Comparison of ENCODE assay signal across 14 cellular contexts in genomic region chr12:112304411-112304810, GRCh38.
DNase-seq lines count a peak whose midpoint lies in the region; ATAC-seq and TF ChIP-seq lines count a peak whose summit lies in the region.
"Had no signal": no experiment of that assay in that cellular context is flagged by ENCODE, and none has a peak within 500 bp of the region (broad histone marks: within the 10 kb centered on the region; RNA-seq: fewer than 3 reads in every experiment).

No MANE protein-coding gene starts in this region.

- WGBS in SK-N-SH (ENCODE audit: low lambda C conversion rate): 91% methylated on average over 3 of the region's 3 CpGs
- 90% methylated on average over 3 of the region's 3 CpGs for WGBS in smooth muscle cell (ENCODE audit: low lambda C conversion rate)

- H3K4me1 ChIP-seq in SK-N-SH (ENCODE audit: control insufficient read depth in 1 of 2, insufficient read depth in 2 of 2, low read depth in 1 of 2, low read length in 1 of 2): peaks cover 6 to 14% of the 10 kb centered on the region in 2 experiments; a peak in 2 of 4 replicates
- H3K4me1 ChIP-seq in smooth muscle cell (ENCODE audit: low read depth): no peaks in the 10 kb centered on the region

- no peaks in the 10 kb centered on the region for H3K9me3 Mint-ChIP-seq in stimulated activated effector memory CD8-positive, alpha-beta T cell treated with anti-CD3 and anti-CD28 coated beads, Interleukin-12 subunit alpha, Interleukin-12 subunit beta, amount 100 ng/mL, for 72 hours
- H3K9me3 Mint-ChIP-seq: CD14-positive monocyte, H9 had no signal

- no peak overlapping the region for H3K27ac Mint-ChIP-seq in stimulated activated effector memory CD8-positive, alpha-beta T cell treated with anti-CD3 and anti-CD28 coated beads, Interleukin-12 subunit alpha, Interleukin-12 subunit beta, amount 100 ng/mL, for 72 hours

- H3K4me2 ChIP-seq in SK-N-SH (no peak overlapping the region), smooth muscle cell (no peak overlapping the region)

- H3K79me2 ChIP-seq in SK-N-SH (ENCODE audit: insufficient read depth): no peaks in the 10 kb centered on the region
- H3K79me2 ChIP-seq in smooth muscle cell (ENCODE audit: low read depth): no peaks in the 10 kb centered on the region

- H3K4me3 Mint-ChIP-seq in stimulated activated effector memory CD8-positive, alpha-beta T cell treated with anti-CD3 and anti-CD28 coated beads, Interleukin-12 subunit alpha, Interleukin-12 subunit beta, amount 100 ng/mL, for 72 hours: no peak overlapping the region
- H3K4me3 Mint-ChIP-seq: H9 had no signal

- no peak overlapping the region for H3K4me3 ChIP-seq in SK-N-SH (ENCODE audit: low read depth in 2 of 2, low read length in 1 of 2)
- no peak overlapping the region for H3K4me3 ChIP-seq in smooth muscle cell

- H3K27ac ChIP-seq in SK-N-SH (ENCODE audit: low read depth in 2 of 2, low read length in 1 of 2): peak overlapping the region in 1 of 2 experiments; percentile 35; a peak in 1 of 4 replicates
- H3K27ac ChIP-seq in smooth muscle cell (ENCODE audit: low read depth): peak overlapping the region; percentile 90
- H3K27ac ChIP-seq in substantia nigra (ENCODE audit: low read depth, low read length, poor library complexity, severe bottlenecking): no peak overlapping the region

- H3K9me3 ChIP-seq in SK-N-SH (no peaks in the 10 kb centered on the region), smooth muscle cell (replicated peaks; ENCODE audit: low read depth) (no peaks in the 10 kb centered on the region)

- POLR2A ChIA-PET in SK-N-SH (lab: Yijun Ruan, JAX): no interaction called here

- no peaks in the 10 kb centered on the region for H4K20me1 ChIP-seq in SK-N-SH (ENCODE audit: insufficient read depth)
- no peaks in the 10 kb centered on the region for H4K20me1 ChIP-seq in smooth muscle cell (ENCODE audit: low read depth)

- peaks cover 18% of the 10 kb centered on the region for H3F3A ChIP-seq in SK-N-SH (replicated peaks; ENCODE audit: insufficient read depth)
- H3F3A ChIP-seq in smooth muscle cell (ENCODE audit: low read depth): no peaks in the 10 kb centered on the region

- H3K36me3 ChIP-seq in SK-N-SH (replicated peaks in 1 of 2; ENCODE audit: control insufficient read depth in 1 of 2, insufficient read depth in 2 of 2, low read length in 1 of 2): peaks cover 16 to 20% of the 10 kb centered on the region in 2 experiments
- H3K36me3 ChIP-seq in smooth muscle cell (ENCODE audit: low read depth): peaks cover 7% of the 10 kb centered on the region

- H3K36me3 Mint-ChIP-seq in stimulated activated effector memory CD8-positive, alpha-beta T cell treated with anti-CD3 and anti-CD28 coated beads, Interleukin-12 subunit alpha, Interleukin-12 subunit beta, amount 100 ng/mL, for 72 hours: peaks cover 56% of the 10 kb centered on the region

- no peak for DNase-seq in SK-N-SH
- peak; percentile 66 for DNase-seq in NCI-H82 (lab: John Stamatoyannopoulos, UW)
- peak; percentile 32 for DNase-seq in left kidney (ENCODE audit: low read depth, low spot score)
- DNase-seq in smooth muscle cell (lab: John Stamatoyannopoulos, UW; ENCODE audit: unreplicated experiment): no peak
- no peak for DNase-seq in substantia nigra (lab: John Stamatoyannopoulos, UW)
- DNase-seq in stimulated activated effector memory CD8-positive, alpha-beta T cell treated with anti-CD3 and anti-CD28 coated beads, Interleukin-12 subunit alpha, Interleukin-12 subunit beta, amount 100 ng/mL, for 72 hours (ENCODE audit: low spot score in 2 of 2): no peak
- DNase-seq: H9, NCI-H1105 treated with DMSO at 0.1 percent for 48 hours, NCI-H187 treated with DMSO at 0.1 percent for 48 hours, NCI-H510A, SIG-M5 had no signal

- CTCF ChIA-PET in SK-N-SH (lab: Yijun Ruan, JAX): interaction anchor here (0.7 kb wide), 1 partner anchor 83 kb away, joined by 5 read pairs; no protein-coding TSS in a partner anchor

- no peak overlapping the region for H2AFZ ChIP-seq in SK-N-SH (ENCODE audit: low read depth)
- H2AFZ ChIP-seq in smooth muscle cell (ENCODE audit: low read depth): no peak overlapping the region

- no peak for TF ChIP-seq EP300 in SK-N-SH (IDR thresholded peaks at IDR 0.05; ENCODE audit: borderline replicate concordance in 1 of 2, low read depth in 1 of 2, low read length in 1 of 2)

- no peaks in the 10 kb centered on the region for H3K9me2 ChIP-seq in SK-N-SH

- H3K4me1 Mint-ChIP-seq in stimulated activated effector memory CD8-positive, alpha-beta T cell treated with anti-CD3 and anti-CD28 coated beads, Interleukin-12 subunit alpha, Interleukin-12 subunit beta, amount 100 ng/mL, for 72 hours: peaks cover 12% of the 10 kb centered on the region
- H3K4me1 Mint-ChIP-seq: CD14-positive monocyte had no signal

- TF ChIP-seq CTCF in SK-N-SH (IDR thresholded peaks at IDR 0.05): no peak
- TF ChIP-seq CTCF in smooth muscle cell (IDR thresholded peaks at IDR 0.05; ENCODE audit: borderline replicate concordance, insufficient read depth, poor library complexity, severe bottlenecking): no peak

- no peak for TF ChIP-seq RAD21 in SK-N-SH (IDR thresholded peaks at IDR 0.05; ENCODE audit: low read length)

- peak; percentile 23; the same call in 2 of the 3 replicates for ATAC-seq in SK-N-SH treated with all-trans-retinoic acid at 6 μM for 48 hours
- ATAC-seq in HG02763 (IDR thresholded peaks at IDR 0.05; ENCODE audit: unreplicated experiment): no peak
- ATAC-seq in stimulated activated effector memory CD8-positive, alpha-beta T cell treated with anti-CD3 and anti-CD28 coated beads, Interleukin-12 subunit alpha, Interleukin-12 subunit beta, amount 100 ng/mL, for 72 hours: no peak

- H3K27me3 ChIP-seq in SK-N-SH (ENCODE audit: insufficient read depth) (no peaks in the 10 kb centered on the region), smooth muscle cell (ENCODE audit: low read depth) (no peaks in the 10 kb centered on the region)

- H3K9ac ChIP-seq in SK-N-SH (no peak overlapping the region), smooth muscle cell (ENCODE audit: low read depth) (no peak overlapping the region)

TF ChIP-seq in SK-N-SH treated with all-trans-retinoic acid at 6 μM for 48 hours, 23 proteins besides CTCF, POLR2A, EP300 and RAD21 (continues in another document):
- TF ChIP-seq CREB5 (CRISPR knock-in tag; IDR thresholded peaks at IDR 0.05; ENCODE audit: low read depth): no peak
- TF ChIP-seq GLIS3 (CRISPR knock-in tag; IDR thresholded peaks at IDR 0.05): no peak
- TF ChIP-seq PATZ1 (CRISPR knock-in tag; IDR thresholded peaks at IDR 0.05; ENCODE audit: borderline replicate concordance): no peak

TF ChIP-seq in SK-N-SH, 30 proteins besides CTCF, POLR2A, EP300 and RAD21:
- no peak for TF ChIP-seq USF1 (IDR thresholded peaks at IDR 0.05; ENCODE audit: borderline replicate concordance, low read depth)
- TF ChIP-seq RCOR1 (IDR thresholded peaks at IDR 0.05; ENCODE audit: low read length): no peak
- no peak for TF ChIP-seq GATA2 (CRISPR knock-in tag; IDR thresholded peaks at IDR 0.05)
- no peak for TF ChIP-seq MAX (IDR thresholded peaks at IDR 0.05; ENCODE audit: low read depth)
- no peak for TF ChIP-seq PBX3 (IDR thresholded peaks at IDR 0.05)
- no peak for TF ChIP-seq POLR2AphosphoS5 (IDR thresholded peaks at IDR 0.05; ENCODE audit: low read depth, low read length)
- TF ChIP-seq TCF12 (IDR thresholded peaks at IDR 0.05): no peak
- TF ChIP-seq YY1 (IDR thresholded peaks at IDR 0.05; ENCODE audit: low read depth): no peak
- TF ChIP-seq USF2 (IDR thresholded peaks at IDR 0.05; ENCODE audit: borderline replicate concordance, low read depth, low read length): no peak
TF ChIP-seq in SK-N-SH: peak in this region for 0.

Comparison
In these comparisons a context has a peak if more than half of its experiments do, and no peak if none do; other contexts are left out.
1. DNase-seq: peak in NCI-H82 (single experiment) and left kidney (single experiment); none in SK-N-SH (single experiment), smooth muscle cell (single experiment), substantia nigra (0 of 49) and stimulated activated effector memory CD8-positive, alpha-beta T cell treated with anti-CD3 and anti-CD28 coated beads, Interleukin-12 subunit alpha, Interleukin-12 subunit beta, amount 100 ng/mL, for 72 hours (0 of 2).